In the genomic region with DNA sequence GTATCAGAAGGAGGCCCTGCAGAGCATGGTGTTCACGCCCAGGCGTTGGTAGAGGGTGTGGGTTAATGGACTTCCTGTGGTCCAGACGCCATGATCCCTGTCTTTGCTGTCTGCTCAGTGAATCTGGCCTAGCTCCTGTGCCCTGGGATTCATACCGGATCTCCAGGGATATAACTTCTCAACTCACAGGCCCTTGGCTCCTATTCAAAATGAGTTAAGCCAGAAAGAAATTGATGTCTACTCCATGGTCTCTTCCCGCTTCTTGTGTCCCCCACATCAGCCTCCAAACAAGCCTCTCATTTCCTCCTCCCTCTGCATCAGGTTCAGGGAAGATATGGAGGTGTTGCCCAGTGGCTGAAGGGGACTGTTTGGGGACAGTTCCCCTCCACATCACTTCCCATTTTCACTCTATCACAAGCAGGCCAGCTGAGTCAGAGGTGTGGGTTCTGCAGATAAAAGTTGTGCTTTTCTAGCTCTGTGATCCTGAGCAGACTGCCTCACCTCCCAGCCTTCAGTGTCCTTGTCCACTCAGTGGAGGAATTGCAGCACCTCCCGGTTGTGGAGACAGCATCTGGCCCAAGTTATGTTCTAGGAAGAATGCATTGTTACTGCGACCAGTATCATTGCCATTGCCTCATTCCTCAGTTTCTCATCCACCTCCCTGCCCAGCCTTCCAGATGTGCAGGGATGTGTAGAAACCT, we compare ENCODE assay signal across 17 cellular contexts. TPM values are rescaled to one million over a fixed set of nuclear protein-coding genes. Genes with fewer than 3 reads are reported as not detected.
DNase-seq lines count a peak whose midpoint lies in the region; ATAC-seq, FAIRE-seq and TF ChIP-seq lines count a peak whose summit lies in the region.
"Had no signal": no experiment of that assay in that cellular context is flagged by ENCODE, and none has a peak within 500 bp of the region (broad histone marks: within the 10 kb centered on the region; RNA-seq: fewer than 3 reads in every experiment).

No MANE protein-coding gene starts in this region.

- no peaks in the 10 kb centered on the region for H3K27me3 Mint-ChIP-seq in activated T-helper 2 cell treated with anti-CD3 and anti-CD28 coated beads, Interferon-gamma antibody, Interleukin-2, Interleukin-4, amounts not matched to agents 10 μg/mL and 5 μg/mL and 100 μg/mL, durations not matched to agents 14 hours and 24 hours and 36 hours (ENCODE audit: low read depth)

- DNase-seq in right atrium auricular region (ENCODE audit: low spot score) (no peak), left cardiac atrium (no peak), endothelial cell of umbilical vein (ENCODE audit: low read depth, low spot score) (no peak), suprapubic skin (ENCODE audit: low spot score in 2 of 2) (no peak), SK-N-SH (no peak), left lung (no peak)
- no peak for DNase-seq in activated T-helper 2 cell treated with anti-CD3 and anti-CD28 coated beads, Interferon-gamma antibody, Interleukin-2, Interleukin-4, amounts not matched to agents 10 μg/mL and 5 μg/mL and 100 μg/mL, durations not matched to agents 14 hours and 24 hours and 36 hours (ENCODE audit: low spot score)
- DNase-seq: left colon; naive B cell; NCI-H1694; NCI-H69; SHP77 treated with DMSO at 0.1 percent for 48 hours; stimulated activated CD4-positive, alpha-beta T cell treated with anti-CD3 and anti-CD28 coated beads, Interleukin-4, amount 100 ng/mL, for 4 hours; stimulated activated naive CD4-positive, alpha-beta T cell had no signal

- H3K9me2 ChIP-seq in SK-N-SH = no peaks in the 10 kb centered on the region

- TF ChIP-seq POLR2A in endothelial cell of umbilical vein (IDR thresholded peaks at IDR 0.05; ENCODE audit: low read depth, low read length) (no peak), suprapubic skin (IDR thresholded peaks at IDR 0.05) (no peak)

- H3K9me1 ChIP-seq in endothelial cell of umbilical vein (replicated peaks; ENCODE audit: control insufficient read depth, extremely low read depth, insufficient read depth, low read length) = no peaks in the 10 kb centered on the region

- intact Hi-C loops in left cardiac atrium (cut with DNase I) = loop anchor here (1.0 to 10.0 kb wide), 6 partner anchors 246 to 584 kb away; a partner anchor contains a TSS
- intact Hi-C loops in endothelial cell of umbilical vein (cut with micrococcal nuclease) = loop anchor here (1.0 to 2.0 kb wide), 10 partner anchors 22 to 774 kb away; a partner anchor contains a TSS
- intact Hi-C loops in left lung (cut with DNase I) = no loop called here
- intact Hi-C loops in activated T-helper 2 cell treated with anti-CD3 and anti-CD28 coated beads, Interferon-gamma antibody, Interleukin-2, Interleukin-4, amounts not matched to agents 10 μg/mL and 5 μg/mL and 100 μg/mL, durations not matched to agents 14 hours and 24 hours and 36 hours (cut with micrococcal nuclease) = loop anchor here (1.0 to 10.0 kb wide), 6 partner anchors 134 to 776 kb away; a partner anchor contains a TSS

- CTCF ChIA-PET in endothelial cell of umbilical vein (lab: Charles Lee) = interaction anchor here (0.7 to 6.1 kb wide), 13 partner anchors 10 to 774 kb away, joined by 3 to 136 read pairs (median 15); a partner anchor contains a TSS
- CTCF ChIA-PET in SK-N-SH (lab: Yijun Ruan, JAX) = interaction anchor here (0.8 to 6.4 kb wide), 25 partner anchors 10 to 795 kb away, joined by 3 to 114 read pairs (median 9); a partner anchor contains a TSS

- H3K27ac ChIP-seq in right atrium auricular region = peak overlapping the region; percentile 39 to 54
- peak overlapping the region; percentile 99 for H3K27ac ChIP-seq in OCI-LY3 (ENCODE audit: low read length)
- peak overlapping the region; percentile 60 for H3K27ac ChIP-seq in endothelial cell of umbilical vein (ENCODE audit: insufficient read depth, low read depth, low read length)
- H3K27ac ChIP-seq in suprapubic skin = peak overlapping the region; percentile 34
- H3K27ac ChIP-seq in SK-N-SH (ENCODE audit: low read depth in 2 of 2, low read length in 1 of 2) = peak overlapping the region in 1 of 2 experiments; percentile 5; a peak in 2 of 4 replicates
- peak overlapping the region in 1 of 2 donors; percentile 41 for H3K27ac ChIP-seq in left lung

- peak overlapping the region; percentile 99 for H3K4me2 ChIP-seq in OCI-LY3 (ENCODE audit: low read length)
- H3K4me2 ChIP-seq in endothelial cell of umbilical vein (ENCODE audit: insufficient read depth, low read length) = no peak overlapping the region
- H3K4me2 ChIP-seq in SK-N-SH = no peak overlapping the region

- POLR2A ChIA-PET in endothelial cell of umbilical vein (lab: Charles Lee) = no interaction called here
- POLR2A ChIA-PET in SK-N-SH (lab: Yijun Ruan, JAX) = interaction anchor here (0.7 kb wide), 1 partner anchor 766 kb away, joined by 4 read pairs; no protein-coding TSS in a partner anchor

- no peak for TF ChIP-seq RAD21 in SK-N-SH (IDR thresholded peaks at IDR 0.05; ENCODE audit: low read length)

- H3F3A ChIP-seq in SK-N-SH (replicated peaks; ENCODE audit: insufficient read depth) = peaks cover 11% of the 10 kb centered on the region

- peaks cover 0 to 47% of the 10 kb centered on the region in 2 donors for H3K4me1 ChIP-seq in right atrium auricular region
- peaks cover 39% of the 10 kb centered on the region for H3K4me1 ChIP-seq in OCI-LY3 (ENCODE audit: low read length)
- H3K4me1 ChIP-seq in endothelial cell of umbilical vein (ENCODE audit: control insufficient read depth, extremely low read depth, insufficient read depth, low read length) = peaks cover 22% of the 10 kb centered on the region
- peaks cover 40% of the 10 kb centered on the region for H3K4me1 ChIP-seq in suprapubic skin
- peaks cover 3 to 13% of the 10 kb centered on the region in 2 experiments; a peak in 2 of 4 replicates for H3K4me1 ChIP-seq in SK-N-SH (ENCODE audit: control insufficient read depth in 1 of 2, insufficient read depth in 2 of 2, low read depth in 1 of 2, low read length in 1 of 2)
- H3K4me1 ChIP-seq in left lung = peaks cover 5 to 28% of the 10 kb centered on the region in 2 donors

- no peaks in the 10 kb centered on the region for H3K9me3 Mint-ChIP-seq in activated T-helper 2 cell treated with anti-CD3 and anti-CD28 coated beads, Interferon-gamma antibody, Interleukin-2, Interleukin-4, amounts not matched to agents 10 μg/mL and 5 μg/mL and 100 μg/mL, durations not matched to agents 14 hours and 24 hours and 36 hours
- H3K9me3 Mint-ChIP-seq: IgD-negative memory B cell, naive B cell had no signal

- H3K4me3 Mint-ChIP-seq in activated T-helper 2 cell treated with anti-CD3 and anti-CD28 coated beads, Interferon-gamma antibody, Interleukin-2, Interleukin-4, amounts not matched to agents 10 μg/mL and 5 μg/mL and 100 μg/mL, durations not matched to agents 14 hours and 24 hours and 36 hours (ENCODE audit: low read depth) = no peak overlapping the region
- H3K4me3 Mint-ChIP-seq: IgD-negative memory B cell had no signal

- H3K27me3 ChIP-seq in right atrium auricular region (no peaks in the 10 kb centered on the region), OCI-LY3 (ENCODE audit: low read depth, low read length) (no peaks in the 10 kb centered on the region), endothelial cell of umbilical vein (ENCODE audit: control insufficient read depth in 2 of 2, insufficient read depth in 2 of 2, low read length in 2 of 2) (no peaks in the 10 kb centered on the region), suprapubic skin (no peaks in the 10 kb centered on the region), SK-N-SH (ENCODE audit: insufficient read depth) (no peaks in the 10 kb centered on the region), left lung (no peaks in the 10 kb centered on the region)
- H3K27me3 ChIP-seq: vagina had no signal

- H3K4me1 Mint-ChIP-seq in activated T-helper 2 cell treated with anti-CD3 and anti-CD28 coated beads, Interferon-gamma antibody, Interleukin-2, Interleukin-4, amounts not matched to agents 10 μg/mL and 5 μg/mL and 100 μg/mL, durations not matched to agents 14 hours and 24 hours and 36 hours (ENCODE audit: low read depth) = peaks cover 13% of the 10 kb centered on the region

- TF ChIP-seq CTCF in right atrium auricular region (IDR thresholded peaks at IDR 0.05) = no peak
- TF ChIP-seq CTCF in OCI-LY3 (IDR thresholded peaks at IDR 0.05; ENCODE audit: low read depth, low read length) = no peak
- no peak for TF ChIP-seq CTCF in endothelial cell of umbilical vein (IDR thresholded peaks at IDR 0.05; ENCODE audit: extremely low read depth in 1 of 2, insufficient read depth in 1 of 2, low read depth in 1 of 2, low read length in 2 of 2)
- no peak for TF ChIP-seq CTCF in suprapubic skin (IDR thresholded peaks at IDR 0.05)
- no peak for TF ChIP-seq CTCF in SK-N-SH (IDR thresholded peaks at IDR 0.05)
- TF ChIP-seq CTCF in left lung (IDR thresholded peaks at IDR 0.05) = no peak

- no peaks in the 10 kb centered on the region for H3K36me3 Mint-ChIP-seq in activated T-helper 2 cell treated with anti-CD3 and anti-CD28 coated beads, Interferon-gamma antibody, Interleukin-2, Interleukin-4, amounts not matched to agents 10 μg/mL and 5 μg/mL and 100 μg/mL, durations not matched to agents 14 hours and 24 hours and 36 hours (ENCODE audit: low read depth)
- H3K36me3 Mint-ChIP-seq: IgD-negative memory B cell, naive B cell had no signal

- H4K20me1 ChIP-seq in OCI-LY3 (ENCODE audit: insufficient read depth, low read length) = no peaks in the 10 kb centered on the region
- no peaks in the 10 kb centered on the region for H4K20me1 ChIP-seq in endothelial cell of umbilical vein (replicated peaks; ENCODE audit: control insufficient read depth, extremely low read depth, insufficient read depth, low read length)
- H4K20me1 ChIP-seq in SK-N-SH (ENCODE audit: insufficient read depth) = no peaks in the 10 kb centered on the region

- H3K9ac ChIP-seq in OCI-LY3 (ENCODE audit: low read length) (peak overlapping the region; percentile 91), endothelial cell of umbilical vein (replicated peaks; ENCODE audit: extremely low read depth, insufficient read depth, low read length) (no peak overlapping the region), SK-N-SH (no peak overlapping the region)

- no TSS peak for BruUV-seq in endothelial cell of umbilical vein (replicated peaks; lab: Mats Ljungman, UMichigan)

- H3K27ac Mint-ChIP-seq in activated T-helper 2 cell treated with anti-CD3 and anti-CD28 coated beads, Interferon-gamma antibody, Interleukin-2, Interleukin-4, amounts not matched to agents 10 μg/mL and 5 μg/mL and 100 μg/mL, durations not matched to agents 14 hours and 24 hours and 36 hours = no peak overlapping the region

- H3K9me3 ChIP-seq in right atrium auricular region = no peaks in the 10 kb centered on the region
- no peaks in the 10 kb centered on the region for H3K9me3 ChIP-seq in OCI-LY3 (ENCODE audit: insufficient read depth, low read length)
- H3K9me3 ChIP-seq in endothelial cell of umbilical vein (replicated peaks; ENCODE audit: control insufficient read depth, insufficient read depth, low read length) = no peaks in the 10 kb centered on the region
- no peaks in the 10 kb centered on the region for H3K9me3 ChIP-seq in suprapubic skin
- H3K9me3 ChIP-seq in SK-N-SH = no peaks in the 10 kb centered on the region
- no peaks in the 10 kb centered on the region for H3K9me3 ChIP-seq in left lung
- H3K9me3 ChIP-seq: vagina had no signal

- no peaks in the 10 kb centered on the region for H3K79me2 ChIP-seq in OCI-LY3 (ENCODE audit: low read length)
- no peaks in the 10 kb centered on the region for H3K79me2 ChIP-seq in endothelial cell of umbilical vein (ENCODE audit: control insufficient read depth, insufficient read depth, low read length)
- no peaks in the 10 kb centered on the region for H3K79me2 ChIP-seq in SK-N-SH (ENCODE audit: insufficient read depth)

- no peak overlapping the region for H2AFZ ChIP-seq in OCI-LY3 (ENCODE audit: low read depth, low read length)
- H2AFZ ChIP-seq in endothelial cell of umbilical vein (ENCODE audit: low read depth, low read length) = peak overlapping the region; percentile 21
- H2AFZ ChIP-seq in SK-N-SH (ENCODE audit: low read depth) = no peak overlapping the region

- TF ChIP-seq EP300 in suprapubic skin (IDR thresholded peaks at IDR 0.05) = no peak
- TF ChIP-seq EP300 in SK-N-SH (IDR thresholded peaks at IDR 0.05; ENCODE audit: borderline replicate concordance in 1 of 2, low read depth in 1 of 2, low read length in 1 of 2) = no peak

- no peak for FAIRE-seq in endothelial cell of umbilical vein (lab: Jason Lieb, UNC)

- H3K36me3 ChIP-seq in right atrium auricular region (peaks cover 4% of the 10 kb centered on the region), OCI-LY3 (replicated peaks; ENCODE audit: low read depth, low read length) (no peaks in the 10 kb centered on the region), endothelial cell of umbilical vein (ENCODE audit: control insufficient read depth in 2 of 2, extremely low read depth in 1 of 2, insufficient read depth in 2 of 2, low read length in 2 of 2) (peaks cover 0 to under 1% of the 10 kb centered on the region in 2 experiments), suprapubic skin (peaks cover 1% of the 10 kb centered on the region), SK-N-SH (replicated peaks in 1 of 2; ENCODE audit: control insufficient read depth in 1 of 2, insufficient read depth in 2 of 2, low read length in 1 of 2) (no peaks in the 10 kb centered on the region), left lung (no peaks in the 10 kb centered on the region)
- H3K36me3 ChIP-seq: vagina had no signal

- dilution Hi-C loops in endothelial cell of umbilical vein (cut with MboI; ENCODE audit: extremely low pct_ligation_motif_present, low sequenced_read_pairs) = no loop called here

- 80% methylated on average over 7 of the region's 7 CpGs for WGBS in suprapubic skin
- 88% methylated on average over 7 of the region's 7 CpGs for WGBS in SK-N-SH (ENCODE audit: low lambda C conversion rate)

- H3K4me3 ChIP-seq in right atrium auricular region = no peak overlapping the region
- peak overlapping the region; percentile 70 for H3K4me3 ChIP-seq in OCI-LY3 (ENCODE audit: low read length)
- no peak overlapping the region for H3K4me3 ChIP-seq in endothelial cell of umbilical vein (replicated peaks in 1 of 3; ENCODE audit: insufficient read depth in 1 of 3, low read depth in 1 of 3, low read length in 3 of 3)
- no peak overlapping the region for H3K4me3 ChIP-seq in suprapubic skin
- H3K4me3 ChIP-seq in SK-N-SH (ENCODE audit: low read depth in 2 of 2, low read length in 1 of 2) = no peak overlapping the region
- H3K4me3 ChIP-seq in left lung = no peak overlapping the region
- H3K4me3 ChIP-seq: vagina had no signal

- ATAC-seq in left cardiac atrium (no peak), left lung (no peak)

RNA-seq across cellular contexts. Expression of a gene that starts 22.5 kb away (rescaled TPM):
- total RNA-seq in right atrium auricular region (1 to 10 TPM; 3.2 to 9.7 TPM), left cardiac atrium (1 to 10 TPM; 7.5 to 8.4 TPM), endothelial cell of umbilical vein (5.8 and 8.2 TPM in 2 replicates), suprapubic skin (1 to 10 TPM; 1.9 to 6.7 (median 4.3) TPM), left lung (10 to 100 TPM in 1 of 2 donors, 1 to 10 TPM in 1; 4.8 to 12.6 TPM)
- polyA plus RNA-seq in endothelial cell of umbilical vein (4.0 and 4.9 TPM in 2 replicates), SK-N-SH (2012; rRNA removed) (5.8 and 6.9 TPM in 2 replicates)
- polyA plus RNA-seq in endothelial cell of umbilical vein (2011; cell fraction: cytosol; rRNA removed) = 4.1 and 6.8 TPM in 2 replicates
- polyA plus RNA-seq in endothelial cell of umbilical vein (2011; cell fraction: nucleus; rRNA removed) = 11.0 and 15.6 TPM in 2 replicates
- polyA plus RNA-seq in endothelial cell of umbilical vein (2012) = 5.0 and 7.2 TPM in 2 replicates
- polyA minus RNA-seq in endothelial cell of umbilical vein = 17.1 and 21.8 TPM in 2 replicates
- polyA minus RNA-seq in endothelial cell of umbilical vein (2011; cell fraction: cytosol; rRNA and poly(A)+ RNA removed) = not detected
- 12.1 and 14.2 TPM in 2 replicates for polyA minus RNA-seq in endothelial cell of umbilical vein (2011; cell fraction: nucleus; rRNA and poly(A)+ RNA removed)
- polyA plus RNA-seq in SK-N-SH (2012; cell fraction: cytosol; rRNA removed) = 4.3 and 5.0 TPM in 2 replicates
- 17.5 and 19.0 TPM in 2 replicates for polyA plus RNA-seq in SK-N-SH (2012; cell fraction: nucleus; rRNA removed)
- 8.3 and 10.1 TPM in 2 replicates for total RNA-seq in activated T-helper 2 cell treated with anti-CD3 and anti-CD28 coated beads, Interferon-gamma antibody, Interleukin-2, Interleukin-4, amounts not matched to agents 10 μg/mL and 5 μg/mL and 100 μg/mL, durations not matched to agents 14 hours and 24 hours and 36 hours
- polyA plus RNA-seq: IgD-negative memory B cell had no signal

Comparison
In these comparisons a context has a peak if more than half of its experiments do, and no peak if none do; other contexts are left out.
1. intact Hi-C loops: an anchor here in left cardiac atrium (1.0 to 10.0 kb wide), endothelial cell of umbilical vein (1.0 to 2.0 kb wide) and activated T-helper 2 cell treated with anti-CD3 and anti-CD28 coated beads, Interferon-gamma antibody, Interleukin-2, Interleukin-4, amounts not matched to agents 10 μg/mL and 5 μg/mL and 100 μg/mL, durations not matched to agents 14 hours and 24 hours and 36 hours (1.0 to 10.0 kb wide); none called in left lung.